8 cellular contexts compared by ENCODE assay signal in the genomic region with DNA sequence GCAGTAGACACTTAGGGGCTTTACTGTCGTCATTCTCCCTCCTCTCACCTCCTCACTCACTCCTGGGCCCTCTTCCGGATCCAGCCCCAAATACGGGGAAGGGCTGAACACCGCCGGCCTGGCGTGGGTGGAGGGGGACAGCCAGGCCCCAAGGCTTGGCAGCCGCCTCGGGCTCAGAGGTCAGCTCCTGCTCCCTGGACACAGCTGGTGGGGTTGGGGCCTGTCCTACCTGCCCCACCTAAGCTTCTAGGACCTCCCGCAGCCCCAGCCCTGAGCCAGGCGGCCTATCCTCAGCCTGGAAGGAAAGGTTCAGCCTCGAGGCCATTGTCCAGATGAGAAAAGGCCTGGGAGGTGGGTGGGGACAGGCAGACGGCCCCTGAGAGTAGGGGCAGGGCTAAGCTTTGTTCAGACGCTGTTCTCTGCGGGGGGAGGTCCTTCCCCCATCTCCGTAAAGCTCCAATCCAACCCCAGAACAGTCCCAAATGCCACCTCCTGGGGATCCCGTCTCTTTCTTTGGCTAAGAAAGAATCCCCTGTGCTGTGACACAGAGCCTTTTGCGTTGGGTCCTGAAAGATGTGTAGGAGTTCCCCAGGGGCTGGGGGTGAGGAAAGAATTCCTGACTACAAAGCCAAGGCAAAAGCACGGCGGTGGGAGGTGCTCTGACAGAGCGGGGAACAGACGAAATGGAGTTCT. TPM values are rescaled to one million over a fixed set of nuclear protein-coding genes. Genes with fewer than 3 reads are reported as not detected.
DNase-seq lines count a peak whose midpoint lies in the region; ATAC-seq and TF ChIP-seq lines count a peak whose summit lies in the region.

No MANE protein-coding gene starts in this region.

- H3K27me3 Mint-ChIP-seq in activated T-cell treated with anti-CD3 and anti-CD28 coated beads, Interleukin-2, amount 50 U/mL, for 24 hours = no peaks in the 10 kb centered on the region
- H3K27me3 Mint-ChIP-seq in brain (peaks cover 5% of the 10 kb centered on the region), type B pancreatic cell (no peaks in the 10 kb centered on the region)

- H3K27me3 ChIP-seq in kidney epithelial cell (ENCODE audit: control insufficient read depth, insufficient read depth, low read length) = no peaks in the 10 kb centered on the region

- H3K27ac Mint-ChIP-seq in activated T-cell treated with anti-CD3 and anti-CD28 coated beads, Interleukin-2, amount 50 U/mL, for 24 hours = peak overlapping the region; percentile 33
- peak overlapping the region; percentile 91 to 97 (median 93) for H3K27ac Mint-ChIP-seq in brain
- H3K27ac Mint-ChIP-seq in type B pancreatic cell = peak overlapping the region; percentile 88

- ATAC-seq in HG02970 (IDR thresholded peaks at IDR 0.05; ENCODE audit: low FRiP score, unreplicated experiment) (no peak), GM21737 (IDR thresholded peaks at IDR 0.05; ENCODE audit: unreplicated experiment) (no peak)

- no peak for DNase-seq in activated T-cell treated with anti-CD3 and anti-CD28 coated beads, Interleukin-2, amount 50 U/mL, for 24 hours
- no peak for DNase-seq in activated T-cell treated with anti-CD3 and anti-CD28 coated beads, Interleukin-2, amount 50 U/mL, for 48 hours
- DNase-seq in kidney epithelial cell (ENCODE audit: low read depth) = no peak
- no peak for DNase-seq in type B pancreatic cell (ENCODE audit: extremely low spot score, unreplicated experiment)
- DNase-seq in OCI-M1 (lab: John Stamatoyannopoulos, UW) = no peak

- TF ChIP-seq CTCF in brain (conservative IDR thresholded peaks at IDR 0.05) (peak in 1 of 2 experiments; percentile 18), kidney epithelial cell (IDR thresholded peaks at IDR 0.05; ENCODE audit: insufficient read depth, low read length, poor library complexity, severe bottlenecking) (no peak), type B pancreatic cell (conservative IDR thresholded peaks at IDR 0.05) (no peak)

- peaks cover 3% of the 10 kb centered on the region for H3K36me3 Mint-ChIP-seq in activated T-cell treated with anti-CD3 and anti-CD28 coated beads, Interleukin-2, amount 50 U/mL, for 24 hours (ENCODE audit: low read depth)
- no peaks in the 10 kb centered on the region for H3K36me3 Mint-ChIP-seq in brain
- no peaks in the 10 kb centered on the region for H3K36me3 Mint-ChIP-seq in type B pancreatic cell

- peak overlapping the region; percentile 7 for H3K4me3 ChIP-seq in kidney epithelial cell (ENCODE audit: low read depth, low read length)

- H3K4me3 Mint-ChIP-seq in activated T-cell treated with anti-CD3 and anti-CD28 coated beads, Interleukin-2, amount 50 U/mL, for 24 hours = peak overlapping the region; percentile 68
- peak overlapping the region; percentile 83 to 90 (median 87) for H3K4me3 Mint-ChIP-seq in brain
- peak overlapping the region; percentile 92 for H3K4me3 Mint-ChIP-seq in type B pancreatic cell

- H3K4me1 Mint-ChIP-seq in activated T-cell treated with anti-CD3 and anti-CD28 coated beads, Interleukin-2, amount 50 U/mL, for 24 hours (ENCODE audit: low read depth) = peaks cover 30% of the 10 kb centered on the region
- peaks cover 41% of the 10 kb centered on the region for H3K4me1 Mint-ChIP-seq in brain
- peaks cover 31% of the 10 kb centered on the region for H3K4me1 Mint-ChIP-seq in type B pancreatic cell (ENCODE audit: unreplicated experiment)

- H3K36me3 ChIP-seq in kidney epithelial cell (ENCODE audit: control insufficient read depth, insufficient read depth, low read length) = no peaks in the 10 kb centered on the region

- no peaks in the 10 kb centered on the region for H3K9me3 Mint-ChIP-seq in activated T-cell treated with anti-CD3 and anti-CD28 coated beads, Interleukin-2, amount 50 U/mL, for 24 hours
- H3K9me3 Mint-ChIP-seq in brain (no peaks in the 10 kb centered on the region), type B pancreatic cell (no peaks in the 10 kb centered on the region)

RNA-seq across cellular contexts. Expression of gene LLGL1, which starts 0.9 kb away (rescaled TPM):
- polyA plus RNA-seq in brain (ENCODE audit: insufficient read depth, low read depth, low replicate concordance) = 71.6 TPM
- total RNA-seq in kidney epithelial cell (53.7 and 63.1 TPM in 2 replicates), type B pancreatic cell (ENCODE audit: low replicate concordance) (35.1 and 61.2 TPM in 2 replicates)

RNA-seq across cellular contexts. Expression of gene FLII, which starts 34.0 kb away (rescaled TPM):
- polyA plus RNA-seq in brain (ENCODE audit: insufficient read depth, low read depth, low replicate concordance) = 129 TPM
- 512 and 579 TPM in 2 replicates for total RNA-seq in kidney epithelial cell
- 248 and 320 TPM in 2 replicates for total RNA-seq in type B pancreatic cell (ENCODE audit: low replicate concordance)

RNA-seq across cellular contexts. Expression of gene MIEF2, which starts 35.9 kb away (rescaled TPM):
- polyA plus RNA-seq in brain (ENCODE audit: insufficient read depth, low read depth, low replicate concordance) = 13.5 TPM
- 29.6 and 78.8 TPM in 2 replicates for total RNA-seq in kidney epithelial cell
- 17.9 and 31.2 TPM in 2 replicates for total RNA-seq in type B pancreatic cell (ENCODE audit: low replicate concordance)

RNA-seq across cellular contexts. Expression of gene ALKBH5, which starts 40.9 kb away (rescaled TPM):
- 99.8 TPM for polyA plus RNA-seq in brain (ENCODE audit: insufficient read depth, low read depth, low replicate concordance)
- total RNA-seq in kidney epithelial cell (103 and 105 TPM in 2 replicates), type B pancreatic cell (ENCODE audit: low replicate concordance) (79.8 and 88.8 TPM in 2 replicates)

Comparison
In these comparisons a context has a peak if more than half of its experiments do, and no peak if none do; other contexts are left out.
1. H3K27ac Mint-ChIP-seq: peak in every context shown above with its lines; median percentile 93 in brain; 88 in type B pancreatic cell; 33 in activated T-cell treated with anti-CD3 and anti-CD28 coated beads, Interleukin-2, amount 50 U/mL, for 24 hours.